26 cellular contexts compared by ENCODE assay signal in genomic region chr1:209556159-209556690, GRCh38. TPM values are rescaled to one million over a fixed set of nuclear protein-coding genes. Genes with fewer than 3 reads are reported as not detected.
"Had no signal": no experiment of that assay in that cellular context is flagged by ENCODE, and none has a peak within 500 bp of the region (broad histone marks: within the 10 kb centered on the region; RNA-seq: fewer than 3 reads in every experiment).

No MANE protein-coding gene starts in this region.

- ATAC-seq: activated T-cell treated with anti-CD3 and anti-CD28 coated beads, Interleukin-2, amount 50 U/mL, for 72 hours; gastroesophageal sphincter; left lobe of liver; natural killer cell; right cardiac atrium; stimulated activated naive CD8-positive, alpha-beta T cell treated with anti-CD3 and anti-CD28 coated beads, Interleukin-15, Interleukin-2, amounts not matched to agents 100 U/mL and 50 U/mL, for 24 hours; T-helper 17 cell had no signal

- H3K4me1 ChIP-seq: gastroesophageal sphincter, parathyroid adenoma, thyroid gland had no signal

- H3K9me3 Mint-ChIP-seq: activated CD4-positive, alpha-beta memory T cell treated with anti-CD3 and anti-CD28 coated beads, Interleukin-2, amount 10 ng/mL, durations not matched to agents 7 days and 5 days; activated naive CD4-positive, alpha-beta T cell treated with anti-CD3 and anti-CD28 coated beads, Interleukin-2, amount 10 ng/mL, durations not matched to agents 7 days and 5 days; activated T-cell treated with anti-CD3 and anti-CD28 coated beads, Interleukin-2, amount 50 U/mL, for 72 hours; natural killer cell had no signal

- H3K27ac ChIP-seq: coronary artery, gastroesophageal sphincter, neutrophil, parathyroid adenoma, thyroid gland had no signal

- H3K36me3 ChIP-seq: gastroesophageal sphincter, neutrophil, thyroid gland had no signal

- H3K9me3 ChIP-seq: gastroesophageal sphincter, neutrophil, thyroid gland had no signal

- H3K4me3 Mint-ChIP-seq: activated CD4-positive, alpha-beta memory T cell treated with anti-CD3 and anti-CD28 coated beads, Interleukin-2, amount 10 ng/mL, durations not matched to agents 7 days and 5 days; activated naive CD4-positive, alpha-beta T cell treated with anti-CD3 and anti-CD28 coated beads, Interleukin-2, amount 10 ng/mL, durations not matched to agents 7 days and 5 days; activated T-cell treated with anti-CD3 and anti-CD28 coated beads, Interleukin-2, amount 50 U/mL, for 72 hours; natural killer cell; T-helper 17 cell had no signal

- H3K79me2 ChIP-seq: parathyroid adenoma had no signal

- H3K4me1 Mint-ChIP-seq: activated CD4-positive, alpha-beta memory T cell treated with anti-CD3 and anti-CD28 coated beads, Interleukin-2, amount 10 ng/mL, durations not matched to agents 7 days and 5 days; activated naive CD4-positive, alpha-beta T cell treated with anti-CD3 and anti-CD28 coated beads, Interleukin-2, amount 10 ng/mL, durations not matched to agents 7 days and 5 days; natural killer cell had no signal

- DNase-seq: activated CD4-positive, alpha-beta memory T cell treated with anti-CD3 and anti-CD28 coated beads, Interleukin-2, amount 10 ng/mL, durations not matched to agents 7 days and 5 days; activated CD4-positive, alpha-beta T cell treated with anti-CD3 and anti-CD28 coated beads for 48 hours; activated effector memory CD4-positive, alpha-beta T cell treated with anti-CD3 and anti-CD28 coated beads, Interleukin-2, amount 50 U/mL, for 16 hours; activated naive CD4-positive, alpha-beta T cell treated with anti-CD3 and anti-CD28 coated beads, Interleukin-2, amount 10 ng/mL, durations not matched to agents 7 days and 5 days; activated T-cell treated with anti-CD3 and anti-CD28 coated beads, Interleukin-2, amount 50 U/mL, for 72 hours; amygdala; cerebellar nuclear complex; head of caudate nucleus; hypothalamus; kidney; midbrain; natural killer cell; right cardiac atrium; stimulated activated CD4-positive, alpha-beta T cell treated with anti-CD3 and anti-CD28 coated beads, Interleukin-12 subunit alpha, Interleukin-12 subunit beta, amount 100 ng/mL, for 4 hours; stimulated activated CD4-positive, alpha-beta T cell treated with anti-CD3 and anti-CD28 coated beads, Interleukin-4, amount 100 ng/mL, for 4 hours; stimulated activated naive CD8-positive, alpha-beta T cell treated with anti-CD3 and anti-CD28 coated beads, Interleukin-15, Interleukin-2, amounts not matched to agents 100 U/mL and 50 U/mL, for 24 hours; T-helper 17 cell; thyroid gland had no signal

- H2AFZ ChIP-seq: parathyroid adenoma had no signal

- H3K4me3 ChIP-seq: coronary artery, gastroesophageal sphincter, lung, thyroid gland had no signal

- H3K27me3 ChIP-seq: thyroid gland had no signal

- H3K27ac Mint-ChIP-seq: activated CD4-positive, alpha-beta memory T cell treated with anti-CD3 and anti-CD28 coated beads, Interleukin-2, amount 10 ng/mL, durations not matched to agents 7 days and 5 days; activated naive CD4-positive, alpha-beta T cell treated with anti-CD3 and anti-CD28 coated beads, Interleukin-2, amount 10 ng/mL, durations not matched to agents 7 days and 5 days; activated T-cell treated with anti-CD3 and anti-CD28 coated beads, Interleukin-2, amount 50 U/mL, for 72 hours; natural killer cell; T-helper 17 cell had no signal

- H3K9ac ChIP-seq: parathyroid adenoma had no signal

- H3K36me3 Mint-ChIP-seq: activated naive CD4-positive, alpha-beta T cell treated with anti-CD3 and anti-CD28 coated beads, Interleukin-2, amount 10 ng/mL, durations not matched to agents 7 days and 5 days; natural killer cell had no signal

RNA-seq across cellular contexts. Expression of gene CAMK1G, which starts 27.3 kb away (rescaled TPM):
- total RNA-seq: activated CD4-positive, alpha-beta memory T cell treated with anti-CD3 and anti-CD28 coated beads, Interleukin-2, amount 10 ng/mL, durations not matched to agents 7 days and 5 days; natural killer cell; pulmonary artery endothelial cell; skeletal muscle tissue; T-helper 17 cell; thyroid gland had no signal
